In genomic region chr17:74813793-74814192, GRCh38 we compare ENCODE assay signal across 21 cellular contexts. TPM values are rescaled to one million over a fixed set of nuclear protein-coding genes. Genes with fewer than 3 reads are reported as not detected.
A peak's percentile ranks its signal among the peaks of the same experiment; 100 is the strongest.
DNase-seq lines count a peak whose midpoint lies in the region; ATAC-seq and TF ChIP-seq lines count a peak whose summit lies in the region.
"Had no signal": no experiment of that assay in that cellular context is flagged by ENCODE, and none has a peak within 500 bp of the region (broad histone marks: within the 10 kb centered on the region; RNA-seq: fewer than 3 reads in every experiment).

No MANE protein-coding gene starts in this region.

- no peak overlapping the region for H4K8ac ChIP-seq in IMR-90 (ENCODE audit: low read depth in 2 of 2, low read length in 2 of 2)
- H4K8ac ChIP-seq in neuronal stem cell (ENCODE audit: low read depth, low read length): no peak overlapping the region

- H4K91ac ChIP-seq in IMR-90 (ENCODE audit: insufficient read depth, low read depth, low read length): no peak overlapping the region
- no peak overlapping the region for H4K91ac ChIP-seq in neuronal stem cell (ENCODE audit: low read depth, low read length, poor library complexity)

- no peak overlapping the region for H2BK12ac ChIP-seq in neuronal stem cell (ENCODE audit: low read length)

- DNase-seq in IMR-90 (no peak), caudate nucleus (lab: John Stamatoyannopoulos, UW) (no peak), substantia nigra (lab: John Stamatoyannopoulos, UW) (no peak), mammary epithelial cell (no peak), SHP77 (lab: John Stamatoyannopoulos, UW) (no peak), neuronal stem cell (ENCODE audit: low spot score) (no peak)
- DNase-seq: Calu3; CD8-positive, alpha-beta T cell; DMS153; H9; HFFc6; KG1; NCI-H1105 treated with DMSO at 0.1 percent for 48 hours; NCI-H2081 treated with DMSO at 0.1 percent for 48 hours; NCI-H2171 treated with DMSO at 0.1 percent for 48 hours; NCI-H524 treated with DMSO at 0.1 percent for 48 hours; NCI-H82; OCI-M1 had no signal

- H2BK15ac ChIP-seq in IMR-90 (ENCODE audit: low read depth, low read length): no peak overlapping the region
- no peak overlapping the region for H2BK15ac ChIP-seq in neuronal stem cell (ENCODE audit: low read length)

- H3K4me3 ChIP-seq in BLaER1 (no peak overlapping the region), IMR-90 (ENCODE audit: insufficient read depth, low read depth, low read length) (no peak overlapping the region), mammary epithelial cell (replicated peaks in 1 of 3; ENCODE audit: insufficient read depth in 1 of 3, low read depth in 2 of 3, low read length in 3 of 3) (no peak overlapping the region), neuronal stem cell (ENCODE audit: low read length in 2 of 2) (no peak overlapping the region)
- H3K4me3 ChIP-seq: GM23248 had no signal

- H3K9ac ChIP-seq in BLaER1 (no peak overlapping the region), IMR-90 (ENCODE audit: low read depth, low read length) (no peak overlapping the region), mammary epithelial cell (ENCODE audit: insufficient read depth, low read length) (no peak overlapping the region), neuronal stem cell (ENCODE audit: low read depth, low read length, poor library complexity) (no peak overlapping the region)
- H3K9ac ChIP-seq: GM23248 had no signal

- H2AFZ ChIP-seq in IMR-90 (replicated peaks; ENCODE audit: low read length, poor library complexity) (no peak overlapping the region), mammary epithelial cell (ENCODE audit: low read depth, low read length) (no peak overlapping the region), neuronal stem cell (ENCODE audit: low read length) (no peak overlapping the region)
- H2AFZ ChIP-seq: GM23248 had no signal

- no peak overlapping the region for H2AK9ac ChIP-seq in IMR-90 (replicated peaks; ENCODE audit: low read depth, low read length, poor library complexity)

- no peak overlapping the region for H2BK120ac ChIP-seq in IMR-90 (ENCODE audit: low read depth, low read length)
- no peak overlapping the region for H2BK120ac ChIP-seq in neuronal stem cell (ENCODE audit: low read depth, low read length)

- peaks cover 85% of the 10 kb centered on the region for H3K4me1 ChIP-seq in BLaER1
- H3K4me1 ChIP-seq in IMR-90 (ENCODE audit: control insufficient read depth, insufficient read depth, low read length): no peaks in the 10 kb centered on the region
- H3K4me1 ChIP-seq in mammary epithelial cell (ENCODE audit: insufficient read depth, low read length): no peaks in the 10 kb centered on the region
- H3K4me1 ChIP-seq in neuronal stem cell (ENCODE audit: control insufficient read depth in 2 of 2, insufficient read depth in 1 of 2, low read depth in 1 of 2, low read length in 2 of 2): peaks cover 0 to 20% of the 10 kb centered on the region in 2 donors

- H3K79me1 ChIP-seq in IMR-90 (ENCODE audit: low read depth in 1 of 2, low read length in 2 of 2) (no peaks in the 10 kb centered on the region), neuronal stem cell (ENCODE audit: low read depth, low read length) (no peaks in the 10 kb centered on the region)

- no peaks in the 10 kb centered on the region for H3K9me3 ChIP-seq in BLaER1
- no peaks in the 10 kb centered on the region for H3K9me3 ChIP-seq in IMR-90 (ENCODE audit: control insufficient read depth, insufficient read depth, low read length)
- no peaks in the 10 kb centered on the region for H3K9me3 ChIP-seq in mammary epithelial cell (replicated peaks; ENCODE audit: insufficient read depth, low read length)
- H3K9me3 ChIP-seq in neuronal stem cell (replicated peaks in 1 of 2; ENCODE audit: control insufficient read depth in 2 of 2, insufficient read depth in 1 of 2, low read depth in 1 of 2, low read length in 2 of 2): peaks cover 0 to 1% of the 10 kb centered on the region in 2 donors

- H3K79me2 ChIP-seq in mammary epithelial cell (ENCODE audit: insufficient read depth, low read length): no peaks in the 10 kb centered on the region

- H3K18ac ChIP-seq in IMR-90 (ENCODE audit: low read depth, low read length) (no peak overlapping the region), neuronal stem cell (ENCODE audit: low read length) (no peak overlapping the region)

- no peak overlapping the region for H3K27ac ChIP-seq in BLaER1
- H3K27ac ChIP-seq in IMR-90 (ENCODE audit: insufficient read depth, low read length): no peak overlapping the region
- H3K27ac ChIP-seq in caudate nucleus (ENCODE audit: low read depth, low read length): peak overlapping the region; percentile 81
- peak overlapping the region; percentile 63 for H3K27ac ChIP-seq in substantia nigra (ENCODE audit: low read depth, low read length, poor library complexity, severe bottlenecking)
- no peak overlapping the region for H3K27ac ChIP-seq in mammary epithelial cell (ENCODE audit: insufficient read depth, low read depth, low read length)
- no peak overlapping the region for H3K27ac ChIP-seq in neuronal stem cell (replicated peaks; ENCODE audit: low read length)
- H3K27ac ChIP-seq: GM23248 had no signal

- ATAC-seq in IMR-90 (ENCODE audit: low read depth): no peak
- ATAC-seq: CD8-positive, alpha-beta T cell had no signal

- no peak for TF ChIP-seq RAD21 in IMR-90 (IDR thresholded peaks at IDR 0.05; ENCODE audit: low read length)

- no peak overlapping the region for H3K4ac ChIP-seq in IMR-90 (ENCODE audit: low read depth, low read length)
- H3K4ac ChIP-seq in neuronal stem cell (ENCODE audit: low read length): no peak overlapping the region

- no CpG with 5 or more reads among the region's 4 CpGs for WGBS in IMR-90 (ENCODE audit: extremely low coverage in 2 of 2, insufficient read length in 1 of 2), 2 experiments
- 80% methylated on average over 4 of the region's 4 CpGs for WGBS in mammary epithelial cell (ENCODE audit: low coverage, missing lambda C conversion rate)
- WGBS in neuronal stem cell (ENCODE audit: extremely low coverage in 2 of 2, insufficient read length in 2 of 2, insufficient replicate concordance in 1 of 2), 2 donors: no CpG with 5 or more reads among the region's 4 CpGs

- dilution Hi-C loops in IMR-90 (cut with HindIII; ENCODE audit: low sequenced_read_pairs, unreplicated experiment): no loop called here
- dilution Hi-C loops in mammary epithelial cell (cut with HindIII; ENCODE audit: low sequenced_read_pairs): no loop called here

- no peak overlapping the region for H4K5ac ChIP-seq in IMR-90 (ENCODE audit: low read depth, low read length)

- H4K20me1 ChIP-seq in BLaER1 (peaks cover 6% of the 10 kb centered on the region), IMR-90 (ENCODE audit: insufficient read depth, low read length) (no peaks in the 10 kb centered on the region; the same call in 1 of the 2 replicates), mammary epithelial cell (ENCODE audit: insufficient read depth, low read length) (no peaks in the 10 kb centered on the region)

- H2BK20ac ChIP-seq in IMR-90 (ENCODE audit: low read depth, low read length): no peak overlapping the region

- H2AK5ac ChIP-seq in IMR-90 (ENCODE audit: low read depth, low read length) (no peak overlapping the region), neuronal stem cell (ENCODE audit: low read depth, low read length) (no peak overlapping the region)

- CTCF ChIA-PET in IMR-90 (lab: Yijun Ruan, JAX): no interaction called here
- CTCF ChIA-PET in mammary epithelial cell (lab: Charles Lee; ENCODE audit: low non-redundant PET): no interaction called here

- intact Hi-C loops in IMR-90 (cut with micrococcal nuclease) (no loop called here), mammary epithelial cell (cut with micrococcal nuclease) (no loop called here)

- TF ChIP-seq CTCF in IMR-90 (conservative IDR thresholded peaks at IDR 0.05; ENCODE audit: low read depth, low read length) (no peak), mammary epithelial cell (conservative IDR thresholded peaks at IDR 0.05 in 1 of 2, IDR thresholded peaks at IDR 0.05 in 1 of 2; ENCODE audit: extremely low read depth in 1 of 2, insufficient read depth in 1 of 2, low read depth in 1 of 2, low read length in 2 of 2) (no peak)

- H3K27me3 ChIP-seq in BLaER1 (no peaks in the 10 kb centered on the region), IMR-90 (ENCODE audit: control insufficient read depth, insufficient read depth, low read length) (no peaks in the 10 kb centered on the region), mammary epithelial cell (ENCODE audit: insufficient read depth, low read length) (no peaks in the 10 kb centered on the region), neuronal stem cell (ENCODE audit: control insufficient read depth in 3 of 3, insufficient read depth in 3 of 3, low read depth in 1 of 3, low read length in 3 of 3) (no peaks in the 10 kb centered on the region)

- POLR2A ChIA-PET in IMR-90 (lab: Charles Lee; ENCODE audit: unreplicated experiment): no interaction called here

- H3K23ac ChIP-seq in IMR-90 (ENCODE audit: low read depth, low read length): no peak overlapping the region
- H3K23ac ChIP-seq in neuronal stem cell (ENCODE audit: low read depth, low read length, poor library complexity): no peak overlapping the region

- H3K56ac ChIP-seq in IMR-90 (ENCODE audit: extremely low read depth, insufficient read depth, low read length): no peak overlapping the region

- no peak for TF ChIP-seq POLR2A in IMR-90 (IDR thresholded peaks at IDR 0.05; ENCODE audit: low read depth, low read length)

- H3K36me3 ChIP-seq in BLaER1 (peaks cover 7% of the 10 kb centered on the region; the same call in 1 of the 2 replicates), IMR-90 (ENCODE audit: control insufficient read depth, insufficient read depth, low read length) (peaks cover 5% of the 10 kb centered on the region; the same call in 1 of the 2 replicates), mammary epithelial cell (ENCODE audit: insufficient read depth, low read length) (no peaks in the 10 kb centered on the region), neuronal stem cell (replicated peaks in 1 of 2; ENCODE audit: control insufficient read depth in 2 of 2, insufficient read depth in 2 of 2, low read length in 2 of 2) (peaks cover 5 to 7% of the 10 kb centered on the region in 2 donors)

- H2BK5ac ChIP-seq in IMR-90 (ENCODE audit: low read depth, low read length, poor library complexity, severe bottlenecking): no peak overlapping the region
- no peak overlapping the region for H2BK5ac ChIP-seq in neuronal stem cell (ENCODE audit: low read length)

- in situ Hi-C loops in IMR-90 (cut with MboI; ENCODE audit: low sequenced_read_pairs): no loop called here
- in situ Hi-C loops in mammary epithelial cell (cut with MboI; ENCODE audit: low sequenced_read_pairs in 2 of 2): no loop called here

- H3K14ac ChIP-seq in IMR-90 (replicated peaks; ENCODE audit: low read depth, low read length) (no peak overlapping the region), neuronal stem cell (ENCODE audit: low read length) (no peak overlapping the region)

- 0 out of 2 replicates have a peak, but pooled peaks cover 2% of the 10 kb centered on the region for H3K9me1 ChIP-seq in IMR-90 (ENCODE audit: insufficient read depth, low read length)

- BruUV-seq in IMR-90 (replicated peaks; lab: Mats Ljungman, UMichigan) (no TSS peak), mammary epithelial cell (replicated peaks; lab: Mats Ljungman, UMichigan) (no TSS peak)

- peak overlapping the region; percentile 84 for H3K4me2 ChIP-seq in BLaER1
- H3K4me2 ChIP-seq in IMR-90 (ENCODE audit: low read depth, low read length): no peak overlapping the region
- no peak overlapping the region for H3K4me2 ChIP-seq in mammary epithelial cell (ENCODE audit: insufficient read depth, low read depth, low read length)
- H3K4me2 ChIP-seq in neuronal stem cell (ENCODE audit: insufficient read depth, low read length, poor library complexity, severe bottlenecking): no peak overlapping the region

RNA-seq across cellular contexts. Expression of gene NAT9, which starts 37.6 kb away (rescaled TPM):
- total RNA-seq in IMR-90 (2012; rRNA removed): 25.8 and 48.9 TPM in 2 replicates
- polyA plus RNA-seq in IMR-90 (2012; rRNA removed): 60.7 and 62.0 TPM in 2 replicates
- 37.4 and 41.6 TPM in 2 replicates for polyA plus RNA-seq in IMR-90 (2012; cell fraction: cytosol; rRNA removed)
- polyA plus RNA-seq in IMR-90 (2012; cell fraction: nucleus; rRNA removed; ENCODE audit: low replicate concordance): 399 and 532 TPM in 2 replicates
- 10 to 100 TPM; 24.7 to 76.5 TPM for total RNA-seq in mammary epithelial cell
- polyA plus RNA-seq in mammary epithelial cell: 37.3 TPM
- polyA minus RNA-seq in mammary epithelial cell: 4.1 TPM
- 38.7 TPM for polyA plus RNA-seq in neuronal stem cell (2013, experiment 1 of 2)
- polyA plus RNA-seq in neuronal stem cell (2013, experiment 2 of 2): 39.5 TPM

RNA-seq across cellular contexts. Expression of gene GRIN2C, which starts 45.9 kb away (rescaled TPM):
- not detected in 2 replicates for total RNA-seq in IMR-90 (2012; rRNA removed)
- 0.22 TPM in 1 of 2 replicates, not detected in the other for polyA plus RNA-seq in IMR-90 (2012; rRNA removed)
- not detected in 2 replicates for polyA plus RNA-seq in IMR-90 (2012; cell fraction: cytosol; rRNA removed)
- polyA plus RNA-seq in IMR-90 (2012; cell fraction: nucleus; rRNA removed; ENCODE audit: low replicate concordance): 0.16 and 0.69 TPM in 2 replicates
- total RNA-seq in mammary epithelial cell: under 1 TPM; under 0.01 to 0.19 TPM
- polyA plus RNA-seq in mammary epithelial cell: not detected
- polyA minus RNA-seq in mammary epithelial cell: not detected
- 0.03 TPM for polyA plus RNA-seq in neuronal stem cell (2013, experiment 1 of 2)
- 0.03 TPM for polyA plus RNA-seq in neuronal stem cell (2013, experiment 2 of 2)
- total RNA-seq: Calu3; CD8-positive, alpha-beta T cell; GM23248; SK-MEL-5 had no signal
- polyA plus RNA-seq: GM23248 had no signal

RNA-seq across cellular contexts. Expression of gene FDXR, which starts 59.0 kb away (rescaled TPM):
- total RNA-seq in IMR-90 (2012; rRNA removed): 12.2 and 12.4 TPM in 2 replicates
- polyA plus RNA-seq in IMR-90 (2012; rRNA removed): 18.6 and 21.9 TPM in 2 replicates
- polyA plus RNA-seq in IMR-90 (2012; cell fraction: cytosol; rRNA removed): 28.4 and 36.3 TPM in 2 replicates
- polyA plus RNA-seq in IMR-90 (2012; cell fraction: nucleus; rRNA removed; ENCODE audit: low replicate concordance): 35.0 and 82.3 TPM in 2 replicates
- 10 to 100 TPM; 18.0 to 25.7 TPM for total RNA-seq in mammary epithelial cell
- 20.1 TPM for polyA plus RNA-seq in mammary epithelial cell
- polyA minus RNA-seq in mammary epithelial cell: 14.3 TPM
- 13.2 TPM for polyA plus RNA-seq in neuronal stem cell (2013, experiment 1 of 2)
- 12.0 TPM for polyA plus RNA-seq in neuronal stem cell (2013, experiment 2 of 2)

Comparison
In these comparisons a context has a peak if more than half of its experiments do, and no peak if none do; other contexts are left out.
1. H3K27ac ChIP-seq: peak in caudate nucleus (single experiment) and substantia nigra (single experiment); none in BLaER1 (single experiment), IMR-90 (single experiment), mammary epithelial cell (single experiment) and neuronal stem cell (single experiment).